ENCODE assay signal across 1 cellular context in the genomic region with DNA sequence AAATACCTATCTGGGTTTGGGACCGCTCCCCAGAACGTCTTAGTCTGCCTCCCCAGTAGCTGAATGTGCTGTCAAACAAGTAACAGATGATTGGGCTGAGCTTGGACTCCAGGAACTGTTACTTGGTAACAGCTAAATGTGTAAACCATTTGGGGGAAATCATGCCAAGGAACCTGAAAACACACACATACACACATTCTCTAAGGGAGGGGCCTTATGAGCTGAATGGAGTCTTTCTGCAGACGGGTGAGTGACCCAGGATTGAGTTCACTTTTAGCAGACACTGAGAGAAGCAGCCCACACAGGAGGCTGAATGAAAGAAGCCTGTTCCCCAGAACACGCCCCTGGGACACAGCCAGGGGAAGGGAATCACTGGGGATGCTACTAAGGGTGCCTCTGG.
TF ChIP-seq lines count a peak whose summit lies in the region.

No MANE protein-coding gene starts in this region.

TF ChIP-seq in HepG2, 621 proteins besides CTCF, POLR2A, EP300 and RAD21 (continued from another document):
- TF ChIP-seq, protein P1, sequence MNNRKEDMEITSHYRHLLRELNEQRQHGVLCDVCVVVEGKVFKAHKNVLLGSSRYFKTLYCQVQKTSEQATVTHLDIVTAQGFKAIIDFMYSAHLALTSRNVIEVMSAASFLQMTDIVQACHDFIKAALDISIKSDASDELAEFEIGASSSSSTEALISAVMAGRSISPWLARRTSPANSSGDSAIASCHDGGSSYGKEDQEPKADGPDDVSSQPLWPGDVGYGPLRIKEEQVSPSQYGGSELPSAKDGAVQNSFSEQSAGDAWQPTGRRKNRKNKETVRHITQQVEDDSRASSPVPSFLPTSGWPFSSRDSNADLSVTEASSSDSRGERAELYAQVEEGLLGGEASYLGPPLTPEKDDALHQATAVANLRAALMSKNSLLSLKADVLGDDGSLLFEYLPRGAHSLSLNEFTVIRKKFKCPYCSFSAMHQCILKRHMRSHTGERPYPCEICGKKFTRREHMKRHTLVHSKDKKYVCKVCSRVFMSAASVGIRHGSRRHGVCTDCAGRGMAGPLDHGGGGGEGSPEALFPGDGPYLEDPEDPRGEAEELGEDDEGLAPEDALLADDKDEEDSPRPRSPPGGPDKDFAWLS (CRISPR knock-in tag; IDR thresholded peaks at IDR 0.05; ENCODE audit: borderline replicate concordance), result no peak
- TF ChIP-seq HNF4A (CRISPR knock-in tag; IDR thresholded peaks at IDR 0.05) (no peak), MTF2 (CRISPR knock-in tag; IDR thresholded peaks at IDR 0.05; ENCODE audit: borderline replicate concordance) (no peak), MEIS1 (CRISPR knock-in tag; IDR thresholded peaks at IDR 0.05; ENCODE audit: borderline replicate concordance) (no peak), PHF8 (CRISPR knock-in tag; IDR thresholded peaks at IDR 0.05) (no peak), TAF15 (IDR thresholded peaks at IDR 0.05; ENCODE audit: low read depth, low read length, poor library complexity, severe bottlenecking) (no peak), HOXA7 (CRISPR knock-in tag; IDR thresholded peaks at IDR 0.05) (no peak), KAT8 (CRISPR knock-in tag; IDR thresholded peaks at IDR 0.05) (no peak), MIER2 (CRISPR knock-in tag; IDR thresholded peaks at IDR 0.05) (0 out of 2 replicates have a peak, but pooled peaks have one; percentile 48), PCBP1 (IDR thresholded peaks at IDR 0.05; ENCODE audit: borderline replicate concordance, low read depth, low read length) (no peak), ISL2 (CRISPR knock-in tag; IDR thresholded peaks at IDR 0.05) (no peak), BORCS8-MEF2B (CRISPR knock-in tag; IDR thresholded peaks at IDR 0.05) (no peak), CCDC6 (CRISPR knock-in tag; IDR thresholded peaks at IDR 0.05) (no peak), SAP130 (CRISPR knock-in tag; IDR thresholded peaks at IDR 0.05; ENCODE audit: low read depth) (0 out of 2 replicates have a peak, but pooled peaks have one; percentile 50), MAZ (IDR thresholded peaks at IDR 0.05; ENCODE audit: borderline replicate concordance, low read depth, low read length) (0 out of 2 replicates have a peak, but pooled peaks have one; percentile 23), MAZ (CRISPR knock-in tag; IDR thresholded peaks at IDR 0.05; ENCODE audit: low read depth) (no peak), AGO1 (IDR thresholded peaks at IDR 0.05; ENCODE audit: low read depth, low read length, poor library complexity, severe bottlenecking) (no peak), DNMT1 (CRISPR knock-in tag; IDR thresholded peaks at IDR 0.05) (no peak), ZNF251 (CRISPR knock-in tag; IDR thresholded peaks at IDR 0.05) (0 out of 2 replicates have a peak, but pooled peaks have one; percentile 45)
- TF ChIP-seq, protein P2, sequence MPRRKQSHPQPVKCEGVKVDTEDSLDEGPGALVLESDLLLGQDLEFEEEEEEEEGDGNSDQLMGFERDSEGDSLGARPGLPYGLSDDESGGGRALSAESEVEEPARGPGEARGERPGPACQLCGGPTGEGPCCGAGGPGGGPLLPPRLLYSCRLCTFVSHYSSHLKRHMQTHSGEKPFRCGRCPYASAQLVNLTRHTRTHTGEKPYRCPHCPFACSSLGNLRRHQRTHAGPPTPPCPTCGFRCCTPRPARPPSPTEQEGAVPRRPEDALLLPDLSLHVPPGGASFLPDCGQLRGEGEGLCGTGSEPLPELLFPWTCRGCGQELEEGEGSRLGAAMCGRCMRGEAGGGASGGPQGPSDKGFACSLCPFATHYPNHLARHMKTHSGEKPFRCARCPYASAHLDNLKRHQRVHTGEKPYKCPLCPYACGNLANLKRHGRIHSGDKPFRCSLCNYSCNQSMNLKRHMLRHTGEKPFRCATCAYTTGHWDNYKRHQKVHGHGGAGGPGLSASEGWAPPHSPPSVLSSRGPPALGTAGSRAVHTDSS (CRISPR knock-in tag; conservative IDR thresholded peaks at IDR 0.05), result no peak
- TF ChIP-seq, protein P3, sequence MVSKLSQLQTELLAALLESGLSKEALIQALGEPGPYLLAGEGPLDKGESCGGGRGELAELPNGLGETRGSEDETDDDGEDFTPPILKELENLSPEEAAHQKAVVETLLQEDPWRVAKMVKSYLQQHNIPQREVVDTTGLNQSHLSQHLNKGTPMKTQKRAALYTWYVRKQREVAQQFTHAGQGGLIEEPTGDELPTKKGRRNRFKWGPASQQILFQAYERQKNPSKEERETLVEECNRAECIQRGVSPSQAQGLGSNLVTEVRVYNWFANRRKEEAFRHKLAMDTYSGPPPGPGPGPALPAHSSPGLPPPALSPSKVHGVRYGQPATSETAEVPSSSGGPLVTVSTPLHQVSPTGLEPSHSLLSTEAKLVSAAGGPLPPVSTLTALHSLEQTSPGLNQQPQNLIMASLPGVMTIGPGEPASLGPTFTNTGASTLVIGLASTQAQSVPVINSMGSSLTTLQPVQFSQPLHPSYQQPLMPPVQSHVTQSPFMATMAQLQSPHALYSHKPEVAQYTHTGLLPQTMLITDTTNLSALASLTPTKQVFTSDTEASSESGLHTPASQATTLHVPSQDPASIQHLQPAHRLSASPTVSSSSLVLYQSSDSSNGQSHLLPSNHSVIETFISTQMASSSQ (IDR thresholded peaks at IDR 0.05; ENCODE audit: low read depth), result no peak
- TF ChIP-seq, protein P3 (CRISPR knock-in tag; IDR thresholded peaks at IDR 0.05; ENCODE audit: borderline replicate concordance), result 0 out of 2 replicates have a peak, but pooled peaks have one; percentile 6
- TF ChIP-seq, protein P4, sequence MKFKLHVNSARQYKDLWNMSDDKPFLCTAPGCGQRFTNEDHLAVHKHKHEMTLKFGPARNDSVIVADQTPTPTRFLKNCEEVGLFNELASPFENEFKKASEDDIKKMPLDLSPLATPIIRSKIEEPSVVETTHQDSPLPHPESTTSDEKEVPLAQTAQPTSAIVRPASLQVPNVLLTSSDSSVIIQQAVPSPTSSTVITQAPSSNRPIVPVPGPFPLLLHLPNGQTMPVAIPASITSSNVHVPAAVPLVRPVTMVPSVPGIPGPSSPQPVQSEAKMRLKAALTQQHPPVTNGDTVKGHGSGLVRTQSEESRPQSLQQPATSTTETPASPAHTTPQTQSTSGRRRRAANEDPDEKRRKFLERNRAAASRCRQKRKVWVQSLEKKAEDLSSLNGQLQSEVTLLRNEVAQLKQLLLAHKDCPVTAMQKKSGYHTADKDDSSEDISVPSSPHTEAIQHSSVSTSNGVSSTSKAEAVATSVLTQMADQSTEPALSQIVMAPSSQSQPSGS (CRISPR knock-in tag; IDR thresholded peaks at IDR 0.05), result no peak
